8 cellular contexts compared by ENCODE assay signal in the genomic region with DNA sequence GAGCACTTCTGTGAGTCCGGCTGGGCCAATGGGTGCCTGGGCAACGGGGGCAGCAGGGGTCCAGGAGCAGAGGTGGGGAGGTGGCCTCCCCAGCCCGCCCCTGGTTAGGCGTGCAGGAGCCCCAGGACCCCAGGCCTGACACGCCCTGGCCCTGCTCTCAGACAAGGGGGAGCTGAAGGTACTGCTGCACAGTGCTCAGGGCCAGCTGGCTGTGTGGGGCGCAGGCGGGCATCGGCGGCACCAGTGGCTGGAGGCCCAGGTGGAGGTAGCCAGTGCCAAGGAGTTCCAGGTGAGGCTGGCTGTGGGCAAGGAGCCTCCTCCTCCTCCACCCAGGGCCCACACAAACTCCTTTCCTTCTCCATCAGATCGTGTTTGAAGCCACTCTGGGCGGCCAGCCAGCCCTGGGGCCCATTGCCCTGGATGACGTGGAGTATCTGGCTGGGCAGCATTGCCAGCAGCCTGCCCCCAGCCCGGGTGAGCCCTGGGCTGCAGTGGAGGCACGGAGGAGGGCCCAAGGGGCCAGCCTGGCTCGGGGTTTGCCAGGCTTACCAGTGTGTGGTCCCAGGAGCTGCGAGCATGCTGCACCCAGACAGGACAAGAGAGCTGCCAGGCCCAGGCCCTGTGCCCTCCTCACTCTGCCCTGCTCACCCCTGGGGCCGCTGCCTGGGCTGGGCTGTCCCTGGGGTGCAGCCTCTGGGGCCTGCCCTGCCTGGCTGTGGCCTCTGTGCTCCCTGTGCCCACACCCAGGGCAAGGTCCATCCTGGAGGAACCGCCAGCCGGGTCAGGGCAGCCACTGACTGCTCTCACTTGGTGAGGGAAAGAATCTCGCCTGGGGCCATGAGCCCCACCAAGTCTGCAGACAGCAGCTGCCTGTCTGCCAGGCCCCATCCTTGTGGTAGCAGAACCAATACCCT. TPM values are rescaled to one million over a fixed set of nuclear protein-coding genes. Genes with fewer than 3 reads are reported as not detected.
DNase-seq lines count a peak whose midpoint lies in the region; ATAC-seq and TF ChIP-seq lines count a peak whose summit lies in the region.

No MANE protein-coding gene starts in this region.

- TF ChIP-seq POLR2A in esophagus muscularis mucosa (IDR thresholded peaks at IDR 0.05; ENCODE audit: low read depth), result no peak

- no peak overlapping the region for H3K27ac Mint-ChIP-seq in naive thymus-derived CD4-positive, alpha-beta T cell
- H3K27ac Mint-ChIP-seq in activated naive CD4-positive, alpha-beta T cell treated with anti-CD3 and anti-CD28 coated beads, Interleukin-2, amount 10 ng/mL, durations not matched to agents 7 days and 5 days, result no peak overlapping the region

- peak overlapping the region; percentile 30 to 58 (median 52) for H3K27ac ChIP-seq in esophagus muscularis mucosa (replicated peaks in 1 of 4)
- no peak overlapping the region for H3K27ac ChIP-seq in naive thymus-derived CD4-positive, alpha-beta T cell (ENCODE audit: low read depth, low read length)

- CTCF ChIA-PET in naive thymus-derived CD4-positive, alpha-beta T cell (lab: Charles Lee), result no interaction called here
- CTCF ChIA-PET in GM10248 (lab: Yijun Ruan, JAX), result interaction anchor here (1.6 to 3.2 kb wide), 2 partner anchors 17 to 170 kb away, joined by 3 to 19 read pairs; a partner anchor contains a TSS
- CTCF ChIA-PET in activated naive CD4-positive, alpha-beta T cell treated with anti-CD3 and anti-CD28 coated beads, Interleukin-2, amount 10 ng/mL, durations not matched to agents 7 days and 5 days (lab: Charles Lee), result no interaction called here

- H3K4me3 ChIP-seq in BE2C (ENCODE audit: low read depth, low read length) (no peak overlapping the region), esophagus muscularis mucosa (no peak overlapping the region)
- H3K4me3 ChIP-seq in naive thymus-derived CD4-positive, alpha-beta T cell (ENCODE audit: low read length), result no peak overlapping the region

- POLR2A ChIA-PET in naive thymus-derived CD4-positive, alpha-beta T cell (lab: Charles Lee), result interaction anchor here (1.0 to 1.3 kb wide), 2 partner anchors 9 to 28 kb away, joined by 3 read pairs; a partner anchor contains a TSS
- POLR2A ChIA-PET in GM10248 (lab: Yijun Ruan, JAX), result no interaction called here

- H3K9me3 ChIP-seq in BE2C (no peaks in the 10 kb centered on the region), esophagus muscularis mucosa (no peaks in the 10 kb centered on the region)
- no peaks in the 10 kb centered on the region for H3K9me3 ChIP-seq in naive thymus-derived CD4-positive, alpha-beta T cell (ENCODE audit: control insufficient read depth in 2 of 3, low read length in 3 of 3)

- no peak for TF ChIP-seq EP300 in esophagus muscularis mucosa (IDR thresholded peaks at IDR 0.05)

- peaks cover 0 to 10% (median 6%) of the 10 kb centered on the region in 7 donors for H3K4me1 Mint-ChIP-seq in naive thymus-derived CD4-positive, alpha-beta T cell
- H3K4me1 Mint-ChIP-seq in activated naive CD4-positive, alpha-beta T cell treated with anti-CD3 and anti-CD28 coated beads, Interleukin-2, amount 10 ng/mL, durations not matched to agents 7 days and 5 days, result peaks cover 4% of the 10 kb centered on the region

- no CpG with 5 or more reads among the region's 20 CpGs for WGBS in esophagus muscularis mucosa

- H3K4me1 ChIP-seq in BE2C (peaks cover 24% of the 10 kb centered on the region), esophagus muscularis mucosa (peaks cover 16 to 32% (median 20%) of the 10 kb centered on the region in 4 donors)
- no peaks in the 10 kb centered on the region for H3K4me1 ChIP-seq in naive thymus-derived CD4-positive, alpha-beta T cell (ENCODE audit: control insufficient read depth in 2 of 2, insufficient read depth in 2 of 2, low read length in 2 of 2)

- H3K27me3 ChIP-seq in BE2C (no peaks in the 10 kb centered on the region), esophagus muscularis mucosa (no peaks in the 10 kb centered on the region)
- H3K27me3 ChIP-seq in naive thymus-derived CD4-positive, alpha-beta T cell (ENCODE audit: control insufficient read depth in 2 of 2, insufficient read depth in 2 of 2, low read length in 2 of 2), result no peaks in the 10 kb centered on the region

- TF ChIP-seq CTCF in BE2C (IDR thresholded peaks at IDR 0.05; ENCODE audit: low read depth, low read length) (no peak), esophagus muscularis mucosa (IDR thresholded peaks at IDR 0.05) (no peak), GM10248 (IDR thresholded peaks at IDR 0.05; ENCODE audit: control extremely low read depth, extremely low read depth, low read depth, missing control alignments) (no peak)

- H3K27me3 Mint-ChIP-seq in naive thymus-derived CD4-positive, alpha-beta T cell, result no peaks in the 10 kb centered on the region
- no peaks in the 10 kb centered on the region for H3K27me3 Mint-ChIP-seq in activated naive CD4-positive, alpha-beta T cell treated with anti-CD3 and anti-CD28 coated beads, Interleukin-2, amount 10 ng/mL, durations not matched to agents 7 days and 5 days

- peaks cover 50% of the 10 kb centered on the region for H3K36me3 ChIP-seq in BE2C
- peaks cover 26 to 42% (median 37%) of the 10 kb centered on the region in 4 donors for H3K36me3 ChIP-seq in esophagus muscularis mucosa
- peaks cover 8 to 36% (median 9%) of the 10 kb centered on the region in 3 experiments for H3K36me3 ChIP-seq in naive thymus-derived CD4-positive, alpha-beta T cell (ENCODE audit: control insufficient read depth in 2 of 3, insufficient read depth in 3 of 3, low read length in 3 of 3)

- peaks cover 0 to 4% (median 3%) of the 10 kb centered on the region in 5 donors for H3K36me3 Mint-ChIP-seq in naive thymus-derived CD4-positive, alpha-beta T cell
- H3K36me3 Mint-ChIP-seq in activated naive CD4-positive, alpha-beta T cell treated with anti-CD3 and anti-CD28 coated beads, Interleukin-2, amount 10 ng/mL, durations not matched to agents 7 days and 5 days, result peaks cover 15% of the 10 kb centered on the region

- no peaks in the 10 kb centered on the region for H3K9me3 Mint-ChIP-seq in naive thymus-derived CD4-positive, alpha-beta T cell
- no peaks in the 10 kb centered on the region for H3K9me3 Mint-ChIP-seq in activated naive CD4-positive, alpha-beta T cell treated with anti-CD3 and anti-CD28 coated beads, Interleukin-2, amount 10 ng/mL, durations not matched to agents 7 days and 5 days

- intact Hi-C loops in esophagus muscularis mucosa (cut with DNase I), result no loop called here
- intact Hi-C loops in naive thymus-derived CD4-positive, alpha-beta T cell (cut with micrococcal nuclease), result no loop called here

- DNase-seq in BE2C, result peak; percentile 76
- peak; percentile 31 for DNase-seq in NCI-H446 treated with DMSO at 0.1 percent for 48 hours (lab: John Stamatoyannopoulos, UW)
- no peak for DNase-seq in esophagus muscularis mucosa (ENCODE audit: extremely low spot score)
- peak in 2 of 9 donors; percentile 6 to 9 for DNase-seq in naive thymus-derived CD4-positive, alpha-beta T cell
- no peak for DNase-seq in COLO829 (ENCODE audit: low spot score)
- no peak for DNase-seq in SK-N-DZ (ENCODE audit: low spot score)
- DNase-seq in GM10248 (ENCODE audit: extremely low spot score), result no peak
- DNase-seq in activated naive CD4-positive, alpha-beta T cell treated with anti-CD3 and anti-CD28 coated beads, Interleukin-2, amount 10 ng/mL, durations not matched to agents 7 days and 5 days, result no peak

- peak; percentile 8 for ATAC-seq in naive thymus-derived CD4-positive, alpha-beta T cell

- H3K4me3 Mint-ChIP-seq in naive thymus-derived CD4-positive, alpha-beta T cell, result no peak overlapping the region
- no peak overlapping the region for H3K4me3 Mint-ChIP-seq in activated naive CD4-positive, alpha-beta T cell treated with anti-CD3 and anti-CD28 coated beads, Interleukin-2, amount 10 ng/mL, durations not matched to agents 7 days and 5 days

RNA-seq across cellular contexts. Expression of a gene that starts 7.0 kb away (rescaled TPM):
- 4.4 TPM for polyA plus RNA-seq in BE2C (2012; ENCODE audit: insufficient read depth, insufficient read length, low read depth)
- 1 to 10 TPM; 1.7 to 4.7 (median 2.1) TPM for total RNA-seq in esophagus muscularis mucosa
- 10 to 100 TPM in 1 of 5 experiments, 1 to 10 TPM in 4; 3.7 to 27.7 (median 6.1) TPM for total RNA-seq in naive thymus-derived CD4-positive, alpha-beta T cell
- under 1 TPM in 1 of 2 donors, not detected in 1; 0.22 TPM for polyA plus RNA-seq in naive thymus-derived CD4-positive, alpha-beta T cell
- 3.3 and 5.7 TPM in 2 replicates for polyA plus RNA-seq in SK-N-DZ (2014; cell fraction: cytosol; rRNA removed)
- polyA plus RNA-seq in SK-N-DZ (2014; cell fraction: nucleus; rRNA removed), result 151 and 179 TPM in 2 replicates

RNA-seq across cellular contexts. Expression of a gene that starts 7.0 kb away (rescaled TPM):
- 1,797 TPM for polyA plus RNA-seq in BE2C (2012; ENCODE audit: insufficient read depth, insufficient read length, low read depth)
- total RNA-seq in esophagus muscularis mucosa, result 100 to 1,000 TPM; 233 to 283 (median 247) TPM
- 100 to 1,000 TPM; 224 to 369 (median 283) TPM for total RNA-seq in naive thymus-derived CD4-positive, alpha-beta T cell
- 100 to 1,000 TPM; 337 to 404 TPM for polyA plus RNA-seq in naive thymus-derived CD4-positive, alpha-beta T cell
- 448 and 474 TPM in 2 replicates for polyA plus RNA-seq in SK-N-DZ (2014; cell fraction: cytosol; rRNA removed)
- 397 and 472 TPM in 2 replicates for polyA plus RNA-seq in SK-N-DZ (2014; cell fraction: nucleus; rRNA removed)

RNA-seq across cellular contexts. Expression of a gene that starts 9.9 kb away (rescaled TPM):
- polyA plus RNA-seq in BE2C (2012; ENCODE audit: insufficient read depth, insufficient read length, low read depth), result 544 TPM
- total RNA-seq in esophagus muscularis mucosa, result 10 to 100 TPM; 43.4 to 84.1 (median 53.9) TPM
- 100 to 1,000 TPM in 1 of 5 experiments, 10 to 100 TPM in 4; 17.7 to 167 (median 27.7) TPM for total RNA-seq in naive thymus-derived CD4-positive, alpha-beta T cell
- 10 to 100 TPM; 57.0 to 75.7 TPM for polyA plus RNA-seq in naive thymus-derived CD4-positive, alpha-beta T cell
- polyA plus RNA-seq in SK-N-DZ (2014; cell fraction: cytosol; rRNA removed), result 83.9 and 129 TPM in 2 replicates
- polyA plus RNA-seq in SK-N-DZ (2014; cell fraction: nucleus; rRNA removed), result 114 and 184 TPM in 2 replicates

RNA-seq across cellular contexts. Expression of a gene that starts 16.8 kb away (rescaled TPM):
- polyA plus RNA-seq in BE2C (2012; ENCODE audit: insufficient read depth, insufficient read length, low read depth), result 37.9 TPM
- total RNA-seq in esophagus muscularis mucosa, result 10 to 100 TPM in 3 of 4 donors, 1 to 10 TPM in 1; 3.3 to 14.0 (median 11.4) TPM
- 1 to 10 TPM in 3 of 5 experiments, under 1 TPM in 2; 0.81 to 7.5 (median 1.8) TPM for total RNA-seq in naive thymus-derived CD4-positive, alpha-beta T cell
- polyA plus RNA-seq in naive thymus-derived CD4-positive, alpha-beta T cell, result under 1 TPM in 1 of 2 donors, not detected in 1; 0.04 TPM
- polyA plus RNA-seq in SK-N-DZ (2014; cell fraction: cytosol; rRNA removed), result 0.28 and 1.1 TPM in 2 replicates
- 9.8 and 12.7 TPM in 2 replicates for polyA plus RNA-seq in SK-N-DZ (2014; cell fraction: nucleus; rRNA removed)

RNA-seq across cellular contexts. Expression of a gene that starts 27.2 kb away (rescaled TPM):
- 26.8 TPM for polyA plus RNA-seq in BE2C (2012; ENCODE audit: insufficient read depth, insufficient read length, low read depth)
- 10 to 100 TPM in 2 of 4 donors, 1 to 10 TPM in 2; 6.6 to 15.5 (median 12.4) TPM for total RNA-seq in esophagus muscularis mucosa
- 10 to 100 TPM; 14.6 to 72.8 (median 29.6) TPM for total RNA-seq in naive thymus-derived CD4-positive, alpha-beta T cell
- polyA plus RNA-seq in naive thymus-derived CD4-positive, alpha-beta T cell, result 10 to 100 TPM; 11.9 to 29.1 TPM
- polyA plus RNA-seq in SK-N-DZ (2014; cell fraction: cytosol; rRNA removed), result 37.1 and 39.3 TPM in 2 replicates
- 55.2 and 61.2 TPM in 2 replicates for polyA plus RNA-seq in SK-N-DZ (2014; cell fraction: nucleus; rRNA removed)

Comparison
In these comparisons a context has a peak if more than half of its experiments do, and no peak if none do; other contexts are left out.
1. DNase-seq: peak in BE2C (single experiment) and NCI-H446 treated with DMSO at 0.1 percent for 48 hours (single experiment); none in esophagus muscularis mucosa (single experiment), COLO829 (single experiment), SK-N-DZ (single experiment), GM10248 (single experiment) and activated naive CD4-positive, alpha-beta T cell treated with anti-CD3 and anti-CD28 coated beads, Interleukin-2, amount 10 ng/mL, durations not matched to agents 7 days and 5 days (single experiment).